In genomic region chr2:72131371-72131891, GRCh38 we compare ENCODE assay signal across 29 cellular contexts. TPM values are rescaled to one million over a fixed set of nuclear protein-coding genes. Genes with fewer than 3 reads are reported as not detected.
DNase-seq lines count a peak whose midpoint lies in the region; ATAC-seq and TF ChIP-seq lines count a peak whose summit lies in the region.
"Had no signal": no experiment of that assay in that cellular context is flagged by ENCODE, and none has a peak within 500 bp of the region (broad histone marks: within the 10 kb centered on the region; RNA-seq: fewer than 3 reads in every experiment).

No MANE protein-coding gene starts in this region.

- dilution Hi-C loops in IMR-90 (cut with HindIII; ENCODE audit: low sequenced_read_pairs, unreplicated experiment): no loop called here

- peak overlapping the region; percentile 72 for H2AK9ac ChIP-seq in IMR-90 (replicated peaks; ENCODE audit: low read depth, low read length, poor library complexity)

- ATAC-seq in IMR-90 (ENCODE audit: low read depth) (no peak), sciatic nerve (no peak), HG03378 (IDR thresholded peaks at IDR 0.05; ENCODE audit: unreplicated experiment) (no peak)
- no peak for ATAC-seq in activated CD8-positive, alpha-beta T cell treated with anti-CD3 and anti-CD28 coated beads for 36 hours
- ATAC-seq: activated naive CD4-positive, alpha-beta T cell treated with anti-CD3 and anti-CD28 coated beads, Interleukin-2, amount 50 U/mL, for 72 hours; stimulated activated naive CD8-positive, alpha-beta T cell treated with anti-CD3 and anti-CD28 coated beads, Interleukin-15, amount 100 ng/mL, for 72 hours had no signal

- no peak overlapping the region for H3K18ac ChIP-seq in IMR-90 (ENCODE audit: low read depth, low read length)

- peaks cover 4% of the 10 kb centered on the region for H3K27me3 Mint-ChIP-seq in activated CD8-positive, alpha-beta T cell treated with anti-CD3 and anti-CD28 coated beads for 36 hours

- peak overlapping the region in 3 of 11 experiments; percentile 50 to 68 (median 54); a peak in 5 of 22 replicates for H3K27ac ChIP-seq in BLaER1 treated with 17β-estradiol and CSF1 and Interleukin-3, amounts not matched to agents 10 nM and 100 nM
- H3K27ac ChIP-seq in IMR-90 (ENCODE audit: insufficient read depth, low read length): no peak overlapping the region
- H3K27ac ChIP-seq: breast epithelium, epithelial cell of prostate, parathyroid adenoma, SK-N-MC, tibial nerve had no signal

- H3K36me3 ChIP-seq in BLaER1 treated with 17β-estradiol and CSF1 and Interleukin-3, amounts not matched to agents 10 nM and 100 nM: no peaks in the 10 kb centered on the region
- no peaks in the 10 kb centered on the region for H3K36me3 ChIP-seq in IMR-90 (ENCODE audit: control insufficient read depth, insufficient read depth, low read length)
- H3K36me3 ChIP-seq: breast epithelium had no signal

- in situ Hi-C loops in IMR-90 (cut with MboI; ENCODE audit: low sequenced_read_pairs): no loop called here

- H2AK5ac ChIP-seq in IMR-90 (ENCODE audit: low read depth, low read length): no peak overlapping the region

- no peak for DNase-seq in IMR-90
- DNase-seq in islet precursor cell: peak; percentile 33
- peak; percentile 56 for DNase-seq in sciatic nerve (ENCODE audit: low spot score)
- no peak for DNase-seq in activated CD8-positive, alpha-beta T cell treated with anti-CD3 and anti-CD28 coated beads for 36 hours
- DNase-seq in AG08396 (ENCODE audit: low spot score): no peak
- no peak for DNase-seq in stimulated activated naive CD4-positive, alpha-beta T cell (lab: John Stamatoyannopoulos, UW)
- DNase-seq: activated CD4-positive, alpha-beta T cell treated with anti-CD3 and anti-CD28 coated beads, Interleukin-2, amount 10 ng/mL, durations not matched to agents 7 days and 5 days; effector CD4-positive, alpha-beta T cell; MV-4-11; NCI-H1436; NCI-H345; NCI-H82; stimulated activated CD4-positive, alpha-beta T cell treated with anti-CD3 and anti-CD28 coated beads, Interleukin-1b, Interleukin-23, amount 100 ng/mL, for 48 hours; stimulated activated naive CD8-positive, alpha-beta T cell treated with anti-CD3 and anti-CD28 coated beads, Interleukin-15, amount 100 ng/mL, for 72 hours had no signal

- no peak overlapping the region for H2BK120ac ChIP-seq in IMR-90 (ENCODE audit: low read depth, low read length)

- H4K91ac ChIP-seq in IMR-90 (ENCODE audit: insufficient read depth, low read depth, low read length): no peak overlapping the region

- BruUV-seq in IMR-90 (replicated peaks; lab: Mats Ljungman, UMichigan): no TSS peak

- H4K8ac ChIP-seq in IMR-90 (ENCODE audit: low read depth in 2 of 2, low read length in 2 of 2): no peak overlapping the region

- no peak overlapping the region for H2AFZ ChIP-seq in IMR-90 (replicated peaks; ENCODE audit: low read length, poor library complexity)
- H2AFZ ChIP-seq: hepatocyte, parathyroid adenoma had no signal

- no peak overlapping the region for H3K23ac ChIP-seq in IMR-90 (ENCODE audit: low read depth, low read length)

- H3K36me3 Mint-ChIP-seq in activated CD8-positive, alpha-beta T cell treated with anti-CD3 and anti-CD28 coated beads for 36 hours (ENCODE audit: low read depth): no peaks in the 10 kb centered on the region
- H3K36me3 Mint-ChIP-seq: activated naive CD4-positive, alpha-beta T cell treated with anti-CD3 and anti-CD28 coated beads, Interleukin-2, amount 50 U/mL, for 72 hours; IgD-negative memory B cell; WTC11 had no signal

- no peak for TF ChIP-seq RAD21 in IMR-90 (IDR thresholded peaks at IDR 0.05; ENCODE audit: low read length)

- no peak overlapping the region for H3K4ac ChIP-seq in IMR-90 (ENCODE audit: low read depth, low read length)

- H3K79me1 ChIP-seq in IMR-90 (ENCODE audit: low read depth in 1 of 2, low read length in 2 of 2): no peaks in the 10 kb centered on the region

- POLR2A ChIA-PET in IMR-90 (lab: Charles Lee; ENCODE audit: unreplicated experiment): no interaction called here
- POLR2A ChIA-PET in activated CD8-positive, alpha-beta T cell treated with anti-CD3 and anti-CD28 coated beads for 36 hours (lab: Charles Lee): no interaction called here

- no peak overlapping the region for H3K4me3 Mint-ChIP-seq in activated CD8-positive, alpha-beta T cell treated with anti-CD3 and anti-CD28 coated beads for 36 hours
- H3K4me3 Mint-ChIP-seq: activated CD4-positive, alpha-beta T cell treated with anti-CD3 and anti-CD28 coated beads, Interleukin-2, amount 10 ng/mL, durations not matched to agents 7 days and 5 days; activated T-helper 1 cell treated with anti-CD3 and anti-CD28 coated beads, Interleukin-12 subunit alpha, Interleukin-12 subunit beta, Interleukin-2, Interleukin-4 antibody, amounts not matched to agents 30 ng/mL and 10 ng/mL and 1 ng/mL, durations not matched to agents 14 hours and 24 hours and 36 hours; stimulated activated naive CD8-positive, alpha-beta T cell treated with anti-CD3 and anti-CD28 coated beads, Interleukin-15, amount 100 ng/mL, for 72 hours; WTC11 had no signal

- no peak for TF ChIP-seq CTCF in IMR-90 (conservative IDR thresholded peaks at IDR 0.05; ENCODE audit: low read depth, low read length)
- no peak for TF ChIP-seq CTCF in activated CD8-positive, alpha-beta T cell treated with anti-CD3 and anti-CD28 coated beads for 36 hours (IDR thresholded peaks at IDR 0.05)

- H3K4me1 Mint-ChIP-seq in activated CD8-positive, alpha-beta T cell treated with anti-CD3 and anti-CD28 coated beads for 36 hours (ENCODE audit: low read depth): no peaks in the 10 kb centered on the region
- H3K4me1 Mint-ChIP-seq: activated CD4-positive, alpha-beta T cell treated with anti-CD3 and anti-CD28 coated beads, Interleukin-2, amount 10 ng/mL, durations not matched to agents 7 days and 5 days; IgD-negative memory B cell had no signal

- H3K4me1 ChIP-seq in BLaER1 treated with 17β-estradiol and CSF1 and Interleukin-3, amounts not matched to agents 10 nM and 100 nM: peaks cover 5 to 68% (median 58%) of the 10 kb centered on the region in 10 experiments
- H3K4me1 ChIP-seq in IMR-90 (ENCODE audit: control insufficient read depth, insufficient read depth, low read length): 0 out of 2 replicates have a peak, but pooled peaks cover 1% of the 10 kb centered on the region
- H3K4me1 ChIP-seq: breast epithelium, HAP-1, parathyroid adenoma had no signal

- CTCF ChIA-PET in IMR-90 (lab: Yijun Ruan, JAX): no interaction called here
- CTCF ChIA-PET in activated CD8-positive, alpha-beta T cell treated with anti-CD3 and anti-CD28 coated beads for 36 hours (lab: Charles Lee): no interaction called here

- TF ChIP-seq POLR2A in IMR-90 (IDR thresholded peaks at IDR 0.05; ENCODE audit: low read depth, low read length): no peak

- H3K9me1 ChIP-seq in IMR-90 (ENCODE audit: insufficient read depth, low read length): no peaks in the 10 kb centered on the region

- H3K56ac ChIP-seq in IMR-90 (ENCODE audit: extremely low read depth, insufficient read depth, low read length): no peak overlapping the region

- H4K5ac ChIP-seq in IMR-90 (ENCODE audit: low read depth, low read length): no peak overlapping the region

- peak overlapping the region in 1 of 11 experiments; percentile 54; a peak in 1 of 22 replicates for H3K9ac ChIP-seq in BLaER1 treated with 17β-estradiol and CSF1 and Interleukin-3, amounts not matched to agents 10 nM and 100 nM
- no peak overlapping the region for H3K9ac ChIP-seq in IMR-90 (ENCODE audit: low read depth, low read length)
- H3K9ac ChIP-seq: parathyroid adenoma had no signal

- no peaks in the 10 kb centered on the region for H4K20me1 ChIP-seq in BLaER1 treated with 17β-estradiol and CSF1 and Interleukin-3, amounts not matched to agents 10 nM and 100 nM
- no peaks in the 10 kb centered on the region for H4K20me1 ChIP-seq in IMR-90 (ENCODE audit: insufficient read depth, low read length)

- peaks cover 0 to 6% (median 3%) of the 10 kb centered on the region in 11 experiments; a peak in 7 of 22 replicates for H3K9me3 ChIP-seq in BLaER1 treated with 17β-estradiol and CSF1 and Interleukin-3, amounts not matched to agents 10 nM and 100 nM (replicated peaks in 1 of 11)
- H3K9me3 ChIP-seq in IMR-90 (ENCODE audit: control insufficient read depth, insufficient read depth, low read length): no peaks in the 10 kb centered on the region
- H3K9me3 ChIP-seq: breast epithelium, HAP-1, tibial nerve had no signal

- 76% methylated on average over 6 of the region's 16 CpGs; no CpG with 5 or more reads in 1 of the 2 experiments for WGBS in IMR-90 (ENCODE audit: extremely low coverage in 2 of 2, insufficient read length in 1 of 2), 2 experiments

- H3K4me2 ChIP-seq in BLaER1 treated with 17β-estradiol and CSF1 and Interleukin-3, amounts not matched to agents 10 nM and 100 nM: peak overlapping the region in 8 of 11 experiments; percentile 40 to 65 (median 60); a peak in 15 of 22 replicates
- H3K4me2 ChIP-seq in IMR-90 (ENCODE audit: low read depth, low read length): no peak overlapping the region
- H3K4me2 ChIP-seq: hepatocyte, smooth muscle cell had no signal

- H3K14ac ChIP-seq in IMR-90 (replicated peaks; ENCODE audit: low read depth, low read length): no peak overlapping the region

- H3K4me3 ChIP-seq in BLaER1 treated with 17β-estradiol and CSF1 and Interleukin-3, amounts not matched to agents 10 nM and 100 nM: no peak overlapping the region
- no peak overlapping the region for H3K4me3 ChIP-seq in IMR-90 (ENCODE audit: insufficient read depth, low read depth, low read length)
- H3K4me3 ChIP-seq: breast epithelium, HAP-1, hepatocyte, SK-N-MC, smooth muscle cell, tibial nerve had no signal

- no peak overlapping the region for H3K27ac Mint-ChIP-seq in activated CD8-positive, alpha-beta T cell treated with anti-CD3 and anti-CD28 coated beads for 36 hours
- H3K27ac Mint-ChIP-seq: activated CD4-positive, alpha-beta T cell treated with anti-CD3 and anti-CD28 coated beads, Interleukin-2, amount 10 ng/mL, durations not matched to agents 7 days and 5 days; activated naive CD4-positive, alpha-beta T cell treated with anti-CD3 and anti-CD28 coated beads, Interleukin-2, amount 50 U/mL, for 72 hours; activated T-helper 1 cell treated with anti-CD3 and anti-CD28 coated beads, Interleukin-12 subunit alpha, Interleukin-12 subunit beta, Interleukin-2, Interleukin-4 antibody, amounts not matched to agents 30 ng/mL and 10 ng/mL and 1 ng/mL, durations not matched to agents 14 hours and 24 hours and 36 hours; nephron progenitor cell; stimulated activated naive CD8-positive, alpha-beta T cell treated with anti-CD3 and anti-CD28 coated beads, Interleukin-15, amount 100 ng/mL, for 72 hours; WTC11 had no signal

- no peak overlapping the region for H2BK20ac ChIP-seq in IMR-90 (ENCODE audit: low read depth, low read length)

- no peaks in the 10 kb centered on the region for H3K27me3 ChIP-seq in BLaER1 treated with 17β-estradiol and CSF1 and Interleukin-3, amounts not matched to agents 10 nM and 100 nM
- H3K27me3 ChIP-seq in IMR-90 (ENCODE audit: control insufficient read depth, insufficient read depth, low read length): peaks cover 33% of the 10 kb centered on the region
- H3K27me3 ChIP-seq: breast epithelium, tibial nerve had no signal

- H3K9me3 Mint-ChIP-seq in activated CD8-positive, alpha-beta T cell treated with anti-CD3 and anti-CD28 coated beads for 36 hours: no peaks in the 10 kb centered on the region
- H3K9me3 Mint-ChIP-seq: activated CD4-positive, alpha-beta T cell treated with anti-CD3 and anti-CD28 coated beads, Interleukin-2, amount 10 ng/mL, durations not matched to agents 7 days and 5 days; activated naive CD4-positive, alpha-beta T cell treated with anti-CD3 and anti-CD28 coated beads, Interleukin-2, amount 50 U/mL, for 72 hours; activated T-helper 1 cell treated with anti-CD3 and anti-CD28 coated beads, Interleukin-12 subunit alpha, Interleukin-12 subunit beta, Interleukin-2, Interleukin-4 antibody, amounts not matched to agents 30 ng/mL and 10 ng/mL and 1 ng/mL, durations not matched to agents 14 hours and 24 hours and 36 hours; nephron progenitor cell; stimulated activated naive CD8-positive, alpha-beta T cell treated with anti-CD3 and anti-CD28 coated beads, Interleukin-15, amount 100 ng/mL, for 72 hours had no signal

- no peak overlapping the region for H2BK15ac ChIP-seq in IMR-90 (ENCODE audit: low read depth, low read length)

- intact Hi-C loops in IMR-90 (cut with micrococcal nuclease) (no loop called here), sciatic nerve (cut with DNase I) (loop anchor here (10.0 kb wide), 1 partner anchor 197 kb away; no protein-coding TSS in a partner anchor)
- intact Hi-C loops in activated CD8-positive, alpha-beta T cell treated with anti-CD3 and anti-CD28 coated beads for 36 hours (cut with micrococcal nuclease): no loop called here

- H2BK5ac ChIP-seq in IMR-90 (ENCODE audit: low read depth, low read length, poor library complexity, severe bottlenecking): no peak overlapping the region

RNA-seq across cellular contexts. Expression of gene CYP26B1, which starts 16.2 kb away (rescaled TPM):
- total RNA-seq in IMR-90 (2012; rRNA removed) (not detected in 2 replicates), sciatic nerve (12.7 TPM)
- 0.01 and 0.02 TPM in 2 replicates for polyA plus RNA-seq in IMR-90 (2012; rRNA removed)
- polyA plus RNA-seq in IMR-90 (2012; cell fraction: cytosol; rRNA removed): 0.03 TPM in 1 of 2 replicates, not detected in the other
- 0.25 and 0.62 TPM in 2 replicates for polyA plus RNA-seq in IMR-90 (2012; cell fraction: nucleus; rRNA removed; ENCODE audit: low replicate concordance)
- not detected for total RNA-seq in activated CD8-positive, alpha-beta T cell treated with anti-CD3 and anti-CD28 coated beads for 36 hours
- total RNA-seq: activated CD4-positive, alpha-beta T cell treated with anti-CD3 and anti-CD28 coated beads, Interleukin-2, amount 10 ng/mL, durations not matched to agents 7 days and 5 days; activated T-helper 1 cell treated with anti-CD3 and anti-CD28 coated beads, Interleukin-12 subunit alpha, Interleukin-12 subunit beta, Interleukin-2, Interleukin-4 antibody, amounts not matched to agents 30 ng/mL and 10 ng/mL and 1 ng/mL, durations not matched to agents 14 hours and 24 hours and 36 hours had no signal
- polyA plus RNA-seq: IgD-negative memory B cell had no signal

Comparison
In these comparisons a context has a peak if more than half of its experiments do, and no peak if none do; other contexts are left out.
1. DNase-seq: peak in islet precursor cell (single experiment) and sciatic nerve (single experiment); none in IMR-90 (single experiment), activated CD8-positive, alpha-beta T cell treated with anti-CD3 and anti-CD28 coated beads for 36 hours (single experiment), AG08396 (single experiment) and stimulated activated naive CD4-positive, alpha-beta T cell (0 of 6).
2. RNA of gene CYP26B1, which starts 16.2 kb away (total RNA-seq): 12.7 TPM in sciatic nerve (single experiment); not detected in activated CD8-positive, alpha-beta T cell treated with anti-CD3 and anti-CD28 coated beads for 36 hours and not detected in IMR-90; every median in the first group is over 10 times any median in the second.